In genomic region chr9:122065923-122066629, GRCh38 we compare ENCODE assay signal across 16 cellular contexts. TPM values are rescaled to one million over a fixed set of nuclear protein-coding genes. Genes with fewer than 3 reads are reported as not detected.
DNase-seq lines count a peak whose midpoint lies in the region; ATAC-seq, FAIRE-seq and TF ChIP-seq lines count a peak whose summit lies in the region.
"Had no signal": no experiment of that assay in that cellular context is flagged by ENCODE, and none has a peak within 500 bp of the region (broad histone marks: within the 10 kb centered on the region; RNA-seq: fewer than 3 reads in every experiment).

No MANE protein-coding gene starts in this region.

- H3K27me3 ChIP-seq in left ventricle myocardium inferior (ENCODE audit: low read depth) (no peaks in the 10 kb centered on the region), left lung (no peaks in the 10 kb centered on the region), small intestine (ENCODE audit: control insufficient read depth in 2 of 2, insufficient read depth in 2 of 2, low read length in 2 of 2) (no peaks in the 10 kb centered on the region)

- H3K4me3 ChIP-seq in left ventricle myocardium inferior, result no peak overlapping the region
- H3K4me3 ChIP-seq in left lung, result no peak overlapping the region
- no peak overlapping the region for H3K4me3 ChIP-seq in small intestine (ENCODE audit: low read depth in 1 of 2, low read length in 2 of 2)

- no peak overlapping the region for H3K27ac ChIP-seq in left ventricle myocardium inferior (replicated peaks)
- no peak overlapping the region for H3K27ac ChIP-seq in left lung
- H3K27ac ChIP-seq in small intestine (ENCODE audit: low read depth in 1 of 2, low read length in 1 of 2), result no peak overlapping the region

- peak; percentile 36 for TF ChIP-seq POLR2A in erythroblast (IDR thresholded peaks at IDR 0.05; ENCODE audit: low read length)

- no peaks in the 10 kb centered on the region for H3K27me3 Mint-ChIP-seq in HFFc6 (ENCODE audit: insufficient read depth)

- peak; percentile 77 for ATAC-seq in Right ventricle myocardium inferior
- peak; percentile 53 for ATAC-seq in left lung
- ATAC-seq in stimulated activated effector memory CD8-positive, alpha-beta T cell treated with anti-CD3 and anti-CD28 coated beads, Interleukin-12 subunit alpha, Interleukin-12 subunit beta, amount 100 ng/mL, for 72 hours, result no peak
- ATAC-seq: HepG2 had no signal

- H3K36me3 ChIP-seq in left ventricle myocardium inferior (no peaks in the 10 kb centered on the region), left lung (no peaks in the 10 kb centered on the region), small intestine (ENCODE audit: control insufficient read depth in 2 of 2, insufficient read depth in 2 of 2, low read length in 2 of 2) (no peaks in the 10 kb centered on the region)

- no peak for TF ChIP-seq CTCF in left ventricle myocardium inferior (IDR thresholded peaks at IDR 0.05; ENCODE audit: borderline replicate concordance)
- no peak for TF ChIP-seq CTCF in left lung (IDR thresholded peaks at IDR 0.05)
- TF ChIP-seq CTCF in HFFc6 (IDR thresholded peaks at IDR 0.05), result no peak

- H3K27ac Mint-ChIP-seq in HFFc6, result no peak overlapping the region
- no peak overlapping the region for H3K27ac Mint-ChIP-seq in stimulated activated effector memory CD8-positive, alpha-beta T cell treated with anti-CD3 and anti-CD28 coated beads, Interleukin-12 subunit alpha, Interleukin-12 subunit beta, amount 100 ng/mL, for 72 hours

- H3K4me1 ChIP-seq in left ventricle myocardium inferior (peaks cover 28% of the 10 kb centered on the region), left lung (peaks cover 0 to 7% of the 10 kb centered on the region in 2 donors), small intestine (ENCODE audit: control insufficient read depth in 2 of 2, insufficient read depth in 1 of 2, low read depth in 1 of 2, low read length in 1 of 2) (peaks cover 0 to 4% of the 10 kb centered on the region in 2 donors)

- FAIRE-seq in small intestine (lab: Jason Lieb, UNC), result no peak
- FAIRE-seq: H54, HepG2 had no signal

- H3K4me3 Mint-ChIP-seq in HFFc6, result no peak overlapping the region
- H3K4me3 Mint-ChIP-seq in stimulated activated effector memory CD8-positive, alpha-beta T cell treated with anti-CD3 and anti-CD28 coated beads, Interleukin-12 subunit alpha, Interleukin-12 subunit beta, amount 100 ng/mL, for 72 hours, result no peak overlapping the region

- H3K9me3 ChIP-seq in left ventricle myocardium inferior (replicated peaks), result no peaks in the 10 kb centered on the region
- H3K9me3 ChIP-seq in left lung, result no peaks in the 10 kb centered on the region
- H3K9me3 ChIP-seq in small intestine (ENCODE audit: control insufficient read depth, low read depth), result no peaks in the 10 kb centered on the region

- intact Hi-C loops in Right ventricle myocardium inferior (cut with DNase I) (no loop called here), left ventricle myocardium inferior (cut with micrococcal nuclease) (no loop called here), left lung (cut with DNase I) (no loop called here)

- DNase-seq in Right ventricle myocardium inferior (ENCODE audit: missing footprints) (no peak), left ventricle myocardium inferior (no peak), erythroblast (lab: John Stamatoyannopoulos, UW) (peak; percentile 55 to 65), left lung (no peak), small intestine (peak; percentile 13), DMS79 treated with DMSO at 0.1 percent for 48 hours (lab: John Stamatoyannopoulos, UW) (no peak), HFFc6 (no peak)
- no peak for DNase-seq in stimulated activated effector memory CD8-positive, alpha-beta T cell treated with anti-CD3 and anti-CD28 coated beads, Interleukin-12 subunit alpha, Interleukin-12 subunit beta, amount 100 ng/mL, for 72 hours (ENCODE audit: low spot score in 2 of 2)
- DNase-seq: C1 segment of cervical spinal cord, DMS 273 treated with DMSO at 0.1 percent for 48 hours, Karpas-422, NCI-H1417 treated with DMSO at 0.1 percent for 48 hours, NCI-H2029, NCI-H510A had no signal

- H3K9me3 Mint-ChIP-seq in HFFc6, result no peaks in the 10 kb centered on the region
- no peaks in the 10 kb centered on the region for H3K9me3 Mint-ChIP-seq in stimulated activated effector memory CD8-positive, alpha-beta T cell treated with anti-CD3 and anti-CD28 coated beads, Interleukin-12 subunit alpha, Interleukin-12 subunit beta, amount 100 ng/mL, for 72 hours

- 11 to 36% (median 21%) methylated on average over 2 of the region's 2 CpGs for WGBS in small intestine, 3 donors

- no peaks in the 10 kb centered on the region for H3K36me3 Mint-ChIP-seq in HFFc6 (ENCODE audit: low read depth)
- H3K36me3 Mint-ChIP-seq in stimulated activated effector memory CD8-positive, alpha-beta T cell treated with anti-CD3 and anti-CD28 coated beads, Interleukin-12 subunit alpha, Interleukin-12 subunit beta, amount 100 ng/mL, for 72 hours, result no peaks in the 10 kb centered on the region

- H3K4me1 Mint-ChIP-seq in HFFc6 (ENCODE audit: low read depth), result no peaks in the 10 kb centered on the region
- peaks cover 15% of the 10 kb centered on the region for H3K4me1 Mint-ChIP-seq in stimulated activated effector memory CD8-positive, alpha-beta T cell treated with anti-CD3 and anti-CD28 coated beads, Interleukin-12 subunit alpha, Interleukin-12 subunit beta, amount 100 ng/mL, for 72 hours

RNA-seq across cellular contexts. Expression of gene TTLL11, which starts 27.0 kb away (rescaled TPM):
- total RNA-seq in Right ventricle myocardium inferior (5.0 TPM), left ventricle myocardium inferior (7.3 TPM), left lung (1 to 10 TPM; 5.4 to 9.8 TPM)
- polyA plus RNA-seq in small intestine, result 1 to 10 TPM; 3.2 to 4.8 (median 4.0) TPM
- 10 to 100 TPM in 1 of 6 experiments, 1 to 10 TPM in 5; 6.9 to 10.2 (median 8.3) TPM for total RNA-seq in HFFc6 (2021; fragmentation: NEBNext Ultra II Directional; extraction: Animal tissue kit (Norgen Biotek cat#: 25700))

Comparison
In these comparisons a context has a peak if more than half of its experiments do, and no peak if none do; other contexts are left out.
1. DNase-seq: peak in erythroblast (2 of 2) and small intestine (single experiment); none in Right ventricle myocardium inferior (single experiment), left ventricle myocardium inferior (single experiment), left lung (0 of 2), DMS79 treated with DMSO at 0.1 percent for 48 hours (single experiment), HFFc6 (single experiment) and stimulated activated effector memory CD8-positive, alpha-beta T cell treated with anti-CD3 and anti-CD28 coated beads, Interleukin-12 subunit alpha, Interleukin-12 subunit beta, amount 100 ng/mL, for 72 hours (0 of 2).